ENCODE assay signal across 28 cellular contexts in the genomic region with DNA sequence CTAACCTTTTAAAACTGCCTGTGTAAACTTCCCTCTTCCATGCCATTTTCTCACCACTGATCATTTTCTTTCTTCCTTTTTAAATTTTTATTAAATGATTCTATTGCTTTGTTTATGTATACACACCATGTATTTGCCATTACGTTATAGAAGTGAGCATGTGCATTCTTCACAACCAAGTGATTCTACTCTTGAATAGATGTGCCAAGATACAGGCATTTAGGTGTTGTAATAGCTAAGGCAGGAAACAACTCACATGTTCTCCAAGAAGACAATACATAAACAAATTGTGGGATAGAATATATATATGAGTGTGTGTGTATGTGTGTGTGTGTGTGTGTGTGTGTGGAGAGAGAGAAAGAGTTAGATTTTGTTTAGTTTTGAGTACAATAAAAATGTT.
"Had no signal": no experiment of that assay in that cellular context is flagged by ENCODE, and none has a peak within 500 bp of the region (broad histone marks: within the 10 kb centered on the region; RNA-seq: fewer than 3 reads in every experiment).

No MANE protein-coding gene starts in this region.

- H3K36me3 ChIP-seq: adrenal gland, cardiac muscle cell, esophagus squamous epithelium had no signal

- H3K9me3 ChIP-seq: body of pancreas, esophagus squamous epithelium had no signal

- H3K27me3 ChIP-seq: adrenal gland, body of pancreas, cardiac muscle cell, dorsolateral prefrontal cortex, esophagus squamous epithelium had no signal

- H3K4me3 ChIP-seq: adrenal gland, body of pancreas, cardiac muscle cell, coronary artery, dorsolateral prefrontal cortex, esophagus squamous epithelium had no signal

- H3K27ac ChIP-seq: adrenal gland, body of pancreas, cardiac muscle cell, coronary artery, esophagus squamous epithelium, VCaP had no signal

- H3K4me1 ChIP-seq: adrenal gland, body of pancreas, esophagus squamous epithelium had no signal

- DNase-seq: activated CD4-positive, alpha-beta T cell treated with anti-CD3 and anti-CD28 coated beads for 1 hour; activated CD4-positive, alpha-beta T cell treated with anti-CD3 and anti-CD28 coated beads for 48 hours; activated CD4-positive, alpha-beta T cell treated with anti-CD3 and anti-CD28 coated beads, Interleukin-2, amount 50 U/mL, for 1 hour; activated CD4-positive, alpha-beta T cell treated with anti-CD3 and anti-CD28 coated beads, Interleukin-2, amount 50 U/mL, for 48 hours; activated CD8-positive, alpha-beta memory T cell treated with anti-CD3 and anti-CD28 coated beads for 24 hours; activated CD8-positive, alpha-beta T cell treated with anti-CD3 and anti-CD28 coated beads for 36 hours; activated effector memory CD4-positive, alpha-beta T cell treated with anti-CD3 and anti-CD28 coated beads, Interleukin-2, amount 50 U/mL, for 16 hours; activated naive CD4-positive, alpha-beta T cell treated with anti-CD3 and anti-CD28 coated beads for 36 hours; activated naive CD8-positive, alpha-beta T cell treated with anti-CD3 and anti-CD28 coated beads for 36 hours; activated naive CD8-positive, alpha-beta T cell treated with anti-CD3 and anti-CD28 coated beads, Interleukin-2, amount 50 U/mL, for 24 hours; activated T-cell treated with anti-CD3 and anti-CD28 coated beads, Interleukin-2, amount 50 U/mL, for 48 hours; adrenal gland; amygdala; aorta; body of pancreas; central memory CD4-positive, alpha-beta T cell; cerebellar nuclear complex; dorsolateral prefrontal cortex; effector memory CD4-positive, alpha-beta T cell; endodermal cell; esophagus squamous epithelium; foreskin fibroblast; head of caudate nucleus; T-helper 2 cell had no signal

- FAIRE-seq: frontal cortex had no signal
